ENCODE assay signal across 17 cellular contexts in the genomic region with DNA sequence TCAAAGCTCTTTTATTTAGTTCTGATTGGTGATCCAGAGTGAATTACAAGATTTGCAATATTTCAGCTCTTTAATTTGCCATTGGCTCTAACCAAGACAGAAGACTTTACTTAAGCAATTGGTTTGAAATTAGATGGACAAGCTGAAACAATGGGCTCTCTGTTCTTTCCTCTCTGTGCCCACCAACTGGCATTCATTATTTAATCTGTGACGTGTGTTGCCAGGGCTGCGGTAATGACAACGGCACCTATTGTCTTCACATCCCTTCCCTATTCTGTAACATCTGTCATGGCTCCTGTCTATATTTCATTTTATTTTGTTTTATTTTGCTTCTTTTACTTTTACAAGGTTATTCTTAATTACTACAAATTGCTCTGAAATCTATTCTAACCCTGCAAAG. TPM values are rescaled to one million over a fixed set of nuclear protein-coding genes. Genes with fewer than 3 reads are reported as not detected.
DNase-seq lines count a peak whose midpoint lies in the region; ATAC-seq and TF ChIP-seq lines count a peak whose summit lies in the region.
"Had no signal": no experiment of that assay in that cellular context is flagged by ENCODE, and none has a peak within 500 bp of the region (broad histone marks: within the 10 kb centered on the region; RNA-seq: fewer than 3 reads in every experiment).

No MANE protein-coding gene starts in this region.

- TF ChIP-seq POLR2A in testis (IDR thresholded peaks at IDR 0.05): no peak

- H3K4me3 ChIP-seq in testis: no peak overlapping the region
- H3K4me3 ChIP-seq: GM12878, upper lobe of left lung had no signal

- POLR2A ChIA-PET in HEK293T (lab: Yijun Ruan, JAX): no interaction called here

- CTCF ChIA-PET in HEK293T (lab: Yijun Ruan, JAX): interaction anchor here (1.2 kb wide), 1 partner anchor 8 kb away, joined by 3 read pairs; no protein-coding TSS in a partner anchor

- 68 to 73% methylated on average over 3 of the region's 3 CpGs for WGBS in testis, 2 donors

- H3K4me1 ChIP-seq in testis: no peaks in the 10 kb centered on the region

- TF ChIP-seq CTCF in testis (IDR thresholded peaks at IDR 0.05): no peak

- H3K27me3 ChIP-seq in testis: no peaks in the 10 kb centered on the region
- H3K27me3 ChIP-seq: upper lobe of left lung had no signal

- intact Hi-C loops in testis (cut with DNase I; ENCODE audit: low total_unique reads): loop anchor here (10.0 kb wide), 1 partner anchor 122 kb away; no protein-coding TSS in a partner anchor

- ATAC-seq in HG03469 (IDR thresholded peaks at IDR 0.05; ENCODE audit: unreplicated experiment): no peak
- ATAC-seq: activated T-cell treated with anti-CD3 and anti-CD28 coated beads, Interleukin-2, amount 50 U/mL, for 4 hours had no signal

- DNase-seq in NCI-H2081 (lab: John Stamatoyannopoulos, UW): peak; percentile 14 to 53
- no peak for DNase-seq in NCI-H2081 treated with DMSO at 0.1 percent for 48 hours (lab: John Stamatoyannopoulos, UW)
- peak; percentile 86 for DNase-seq in SW480 (ENCODE audit: low spot score)
- DNase-seq in hypothalamus (lab: John Stamatoyannopoulos, UW): peak in 29 of 51 donors; percentile 4 to 84 (median 37)
- peak; percentile 58 for DNase-seq in testis
- no peak for DNase-seq in GM03348 (ENCODE audit: low spot score)
- DNase-seq in HEK293T (ENCODE audit: extremely low spot score): no peak
- DNase-seq: activated CD4-positive, alpha-beta T cell treated with anti-CD3 and anti-CD28 coated beads, Interleukin-2, amount 10 ng/mL, durations not matched to agents 24 days and 14 days; activated T-cell treated with anti-CD3 and anti-CD28 coated beads, Interleukin-2, amount 50 U/mL, for 4 hours; CD4-positive, alpha-beta T cell; naive thymus-derived CD4-positive, alpha-beta T cell; NCI-H446 treated with DMSO at 0.1 percent for 48 hours; stimulated activated CD4-positive, alpha-beta T cell treated with anti-CD3 and anti-CD28 coated beads, Interleukin-1b, Interleukin-23, amount 100 ng/mL, for 48 hours; T1000 had no signal

- H3K9me3 ChIP-seq in testis: no peaks in the 10 kb centered on the region
- H3K9me3 ChIP-seq: upper lobe of left lung had no signal

- H3K36me3 ChIP-seq in testis (ENCODE audit: low read depth, missing control alignments): no peaks in the 10 kb centered on the region
- H3K36me3 ChIP-seq: upper lobe of left lung had no signal

- H3K27ac ChIP-seq in testis: no peak overlapping the region

TF ChIP-seq in HEK293T, 16 proteins besides CTCF, POLR2A, EP300 and RAD21:
- TF ChIP-seq SP1 (IDR thresholded peaks at IDR 0.05) (no peak), FOXA1 (IDR thresholded peaks at IDR 0.05) (no peak), ARNT (IDR thresholded peaks at IDR 0.05) (no peak), L3MBTL2 (conservative IDR thresholded peaks at IDR 0.05) (no peak), BHLHE40 (IDR thresholded peaks at IDR 0.05; ENCODE audit: borderline replicate concordance) (no peak), ELF4 (IDR thresholded peaks at IDR 0.05) (no peak), SUZ12 (IDR thresholded peaks at IDR 0.05) (no peak), HDGF (IDR thresholded peaks at IDR 0.05; ENCODE audit: borderline replicate concordance) (no peak), LEF1 (IDR thresholded peaks at IDR 0.05; ENCODE audit: borderline replicate concordance) (no peak), ZNF384 (IDR thresholded peaks at IDR 0.05) (no peak), CTBP1 (IDR thresholded peaks at IDR 0.05; ENCODE audit: borderline replicate concordance) (no peak), NFRKB (IDR thresholded peaks at IDR 0.05) (no peak), TARDBP (IDR thresholded peaks at IDR 0.05) (no peak), FOXM1 (IDR thresholded peaks at IDR 0.05; ENCODE audit: borderline replicate concordance) (no peak), FOXK2 (IDR thresholded peaks at IDR 0.05) (no peak)
- TF ChIP-seq, protein P1, sequence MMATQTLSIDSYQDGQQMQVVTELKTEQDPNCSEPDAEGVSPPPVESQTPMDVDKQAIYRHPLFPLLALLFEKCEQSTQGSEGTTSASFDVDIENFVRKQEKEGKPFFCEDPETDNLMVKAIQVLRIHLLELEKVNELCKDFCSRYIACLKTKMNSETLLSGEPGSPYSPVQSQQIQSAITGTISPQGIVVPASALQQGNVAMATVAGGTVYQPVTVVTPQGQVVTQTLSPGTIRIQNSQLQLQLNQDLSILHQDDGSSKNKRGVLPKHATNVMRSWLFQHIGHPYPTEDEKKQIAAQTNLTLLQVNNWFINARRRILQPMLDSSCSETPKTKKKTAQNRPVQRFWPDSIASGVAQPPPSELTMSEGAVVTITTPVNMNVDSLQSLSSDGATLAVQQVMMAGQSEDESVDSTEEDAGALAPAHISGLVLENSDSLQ (IDR thresholded peaks at IDR 0.05): no peak

RNA-seq across cellular contexts. Expression of gene PLD1, which starts 33.9 kb away (rescaled TPM):
- 10 to 100 TPM; 19.1 to 27.4 TPM for total RNA-seq in testis
- 10.7 TPM for polyA plus RNA-seq in testis (ENCODE audit: insufficient read depth, low read depth, low replicate concordance)
- polyA plus RNA-seq: naive thymus-derived CD4-positive, alpha-beta T cell had no signal

Comparison
In these comparisons a context has a peak if more than half of its experiments do, and no peak if none do; other contexts are left out.
1. DNase-seq: peak in NCI-H2081 (2 of 2), SW480 (single experiment), hypothalamus (29 of 51) and testis (single experiment); none in NCI-H2081 treated with DMSO at 0.1 percent for 48 hours (single experiment), GM03348 (single experiment) and HEK293T (single experiment).